Comparison of ENCODE assay signal across 8 cellular contexts in genomic region chr18:63137999-63138448, GRCh38.
DNase-seq lines count a peak whose midpoint lies in the region; ATAC-seq and TF ChIP-seq lines count a peak whose summit lies in the region.

No MANE protein-coding gene starts in this region.

- H3K4me1 ChIP-seq in MM.1S (ENCODE audit: low read length) = peaks cover 49% of the 10 kb centered on the region
- H3K4me1 ChIP-seq in neuronal stem cell (ENCODE audit: control insufficient read depth in 2 of 2, insufficient read depth in 1 of 2, low read depth in 1 of 2, low read length in 2 of 2) = peaks cover 3 to 10% of the 10 kb centered on the region in 2 donors
- H3K4me1 ChIP-seq in ascending aorta = no peaks in the 10 kb centered on the region
- H3K4me1 ChIP-seq in tibial artery = peaks cover 0 to 21% (median 0%) of the 10 kb centered on the region in 4 donors

- no peak overlapping the region for H4K91ac ChIP-seq in neuronal stem cell (ENCODE audit: low read depth, low read length, poor library complexity)

- H3K9me2 ChIP-seq in MM.1S (replicated peaks; ENCODE audit: insufficient read depth, low read length) = no peaks in the 10 kb centered on the region

- H3K4me3 ChIP-seq in MM.1S (ENCODE audit: low read length) (peak overlapping the region; percentile 54), neuronal stem cell (ENCODE audit: low read length in 2 of 2) (no peak overlapping the region), ascending aorta (peak overlapping the region in 1 of 2 donors; percentile 0), tibial artery (no peak overlapping the region)

- peak overlapping the region; percentile 70 for H3K9ac ChIP-seq in MM.1S (ENCODE audit: low read length)
- no peak overlapping the region for H3K9ac ChIP-seq in neuronal stem cell (ENCODE audit: low read depth, low read length, poor library complexity)

- no peak overlapping the region for H2BK12ac ChIP-seq in neuronal stem cell (ENCODE audit: low read length)

- H3K4me1 Mint-ChIP-seq in activated naive CD4-positive, alpha-beta T cell treated with anti-CD3 and anti-CD28 coated beads, Interleukin-2, amount 50 U/mL, for 24 hours = peaks cover 87% of the 10 kb centered on the region

- no peaks in the 10 kb centered on the region for H3K27me3 Mint-ChIP-seq in activated naive CD4-positive, alpha-beta T cell treated with anti-CD3 and anti-CD28 coated beads, Interleukin-2, amount 50 U/mL, for 24 hours

- H3K9me3 ChIP-seq in MM.1S (replicated peaks; ENCODE audit: insufficient read depth, low read length) (no peaks in the 10 kb centered on the region), neuronal stem cell (replicated peaks in 1 of 2; ENCODE audit: control insufficient read depth in 2 of 2, insufficient read depth in 1 of 2, low read depth in 1 of 2, low read length in 2 of 2) (no peaks in the 10 kb centered on the region), ascending aorta (no peaks in the 10 kb centered on the region), tibial artery (no peaks in the 10 kb centered on the region)

- H3K79me2 ChIP-seq in MM.1S (ENCODE audit: low read length) = peaks cover 67% of the 10 kb centered on the region

- H3K23ac ChIP-seq in neuronal stem cell (ENCODE audit: low read depth, low read length, poor library complexity) = no peak overlapping the region

- peak overlapping the region; percentile 86 for H3K4me3 Mint-ChIP-seq in activated naive CD4-positive, alpha-beta T cell treated with anti-CD3 and anti-CD28 coated beads, Interleukin-2, amount 50 U/mL, for 24 hours

- peak overlapping the region; percentile 4; the same call in 1 of the 2 replicates for H2AFZ ChIP-seq in MM.1S (ENCODE audit: low read length)
- no peak overlapping the region for H2AFZ ChIP-seq in neuronal stem cell (ENCODE audit: low read length)

- peak overlapping the region; percentile 98 for H3K27ac Mint-ChIP-seq in activated naive CD4-positive, alpha-beta T cell treated with anti-CD3 and anti-CD28 coated beads, Interleukin-2, amount 50 U/mL, for 24 hours

- no peak overlapping the region for H4K8ac ChIP-seq in neuronal stem cell (ENCODE audit: low read depth, low read length)

- no peak overlapping the region for H3K14ac ChIP-seq in neuronal stem cell (ENCODE audit: low read length)

- DNase-seq in MM.1S (peak; percentile 43), neuronal stem cell (ENCODE audit: low spot score) (no peak), midbrain (lab: John Stamatoyannopoulos, UW) (no peak), HPDE6-E6E7 (ENCODE audit: extremely low spot score) (no peak), ascending aorta (ENCODE audit: low spot score in 2 of 2) (no peak), tibial artery (no peak)

- no peaks in the 10 kb centered on the region for H4K20me1 ChIP-seq in MM.1S (ENCODE audit: insufficient read depth, low read length)

- no peaks in the 10 kb centered on the region for H3K79me1 ChIP-seq in neuronal stem cell (ENCODE audit: low read depth, low read length)

- peak; percentile 15 for ATAC-seq in GM19351 (IDR thresholded peaks at IDR 0.05; ENCODE audit: unreplicated experiment)

- H3K27me3 ChIP-seq in MM.1S (replicated peaks; ENCODE audit: insufficient read depth, low read length) (no peaks in the 10 kb centered on the region), neuronal stem cell (ENCODE audit: control insufficient read depth in 3 of 3, insufficient read depth in 3 of 3, low read depth in 1 of 3, low read length in 3 of 3) (no peaks in the 10 kb centered on the region), ascending aorta (no peaks in the 10 kb centered on the region), tibial artery (no peaks in the 10 kb centered on the region)

- peak overlapping the region; percentile 1 for H3K18ac ChIP-seq in neuronal stem cell (ENCODE audit: low read length)

- TF ChIP-seq CTCF in MM.1S (IDR thresholded peaks at IDR 0.05; ENCODE audit: low read length) = no peak
- TF ChIP-seq CTCF in ascending aorta (IDR thresholded peaks at IDR 0.05) = no peak
- TF ChIP-seq CTCF in tibial artery (IDR thresholded peaks at IDR 0.05) = no peak

- H3K36me3 ChIP-seq in MM.1S (replicated peaks; ENCODE audit: insufficient read depth, low read length) = no peaks in the 10 kb centered on the region
- H3K36me3 ChIP-seq in neuronal stem cell (replicated peaks in 1 of 2; ENCODE audit: control insufficient read depth in 2 of 2, insufficient read depth in 2 of 2, low read length in 2 of 2) = no peaks in the 10 kb centered on the region
- H3K36me3 ChIP-seq in ascending aorta = no peaks in the 10 kb centered on the region
- H3K36me3 ChIP-seq in tibial artery = no peaks in the 10 kb centered on the region

- no peak overlapping the region for H3K4ac ChIP-seq in neuronal stem cell (ENCODE audit: low read length)

- no peak overlapping the region for H2AK5ac ChIP-seq in neuronal stem cell (ENCODE audit: low read depth, low read length)

- no CpG with 5 or more reads among the region's 12 CpGs for WGBS in neuronal stem cell (ENCODE audit: extremely low coverage in 2 of 2, insufficient read length in 2 of 2, insufficient replicate concordance in 1 of 2), 2 donors

- peaks cover 41% of the 10 kb centered on the region for H3F3A ChIP-seq in MM.1S (ENCODE audit: insufficient read depth, low read length)

- intact Hi-C loops in ascending aorta (cut with DNase I) = no loop called here
- intact Hi-C loops in tibial artery (cut with DNase I; ENCODE audit: low total_unique reads) = loop anchor here (5.0 kb wide), 1 partner anchor 834 kb away; the partner anchor contains the start of gene SERPINB8

- H3K9me3 Mint-ChIP-seq in activated naive CD4-positive, alpha-beta T cell treated with anti-CD3 and anti-CD28 coated beads, Interleukin-2, amount 50 U/mL, for 24 hours = no peaks in the 10 kb centered on the region

- H3K36me3 Mint-ChIP-seq in activated naive CD4-positive, alpha-beta T cell treated with anti-CD3 and anti-CD28 coated beads, Interleukin-2, amount 50 U/mL, for 24 hours = peaks cover 13% of the 10 kb centered on the region

- H2BK15ac ChIP-seq in neuronal stem cell (ENCODE audit: low read length) = no peak overlapping the region

- no peak overlapping the region for H2BK5ac ChIP-seq in neuronal stem cell (ENCODE audit: low read length)

- H3K4me2 ChIP-seq in MM.1S (ENCODE audit: low read depth, low read length) = peak overlapping the region; percentile 76
- no peak overlapping the region for H3K4me2 ChIP-seq in neuronal stem cell (ENCODE audit: insufficient read depth, low read length, poor library complexity, severe bottlenecking)

- H2BK120ac ChIP-seq in neuronal stem cell (ENCODE audit: low read depth, low read length) = no peak overlapping the region

- H3K27ac ChIP-seq in MM.1S (ENCODE audit: low read length) (peak overlapping the region; percentile 94), neuronal stem cell (replicated peaks; ENCODE audit: low read length) (no peak overlapping the region), ascending aorta (no peak overlapping the region), tibial artery (no peak overlapping the region)
